Comparison of ENCODE assay signal across 16 cellular contexts in the genomic region with DNA sequence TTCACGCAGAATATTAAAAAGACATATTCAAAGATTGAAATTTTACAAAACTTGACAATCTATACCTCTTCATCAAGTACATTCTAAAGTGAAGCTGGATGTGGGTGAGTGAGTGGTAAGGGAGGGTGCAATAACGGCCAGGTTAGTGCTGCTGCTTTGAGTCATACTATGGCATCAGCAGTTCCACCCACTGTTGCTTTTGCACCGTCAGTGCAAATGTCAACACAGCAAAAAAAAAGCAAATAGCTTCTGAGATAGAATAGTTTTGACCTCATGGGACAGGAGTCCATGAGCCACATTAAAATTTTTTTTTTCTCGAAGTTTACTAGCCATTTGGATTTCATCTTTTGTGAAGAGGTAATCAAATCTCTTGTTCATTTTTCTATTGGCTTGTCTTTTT. TPM values are rescaled to one million over a fixed set of nuclear protein-coding genes. Genes with fewer than 3 reads are reported as not detected.
DNase-seq lines count a peak whose midpoint lies in the region; ATAC-seq, FAIRE-seq and TF ChIP-seq lines count a peak whose summit lies in the region.
"Had no signal": no experiment of that assay in that cellular context is flagged by ENCODE, and none has a peak within 500 bp of the region (broad histone marks: within the 10 kb centered on the region; RNA-seq: fewer than 3 reads in every experiment).

No MANE protein-coding gene starts in this region.

- H3K36me3 ChIP-seq in breast epithelium: no peaks in the 10 kb centered on the region
- H3K36me3 ChIP-seq in small intestine (ENCODE audit: control insufficient read depth in 2 of 2, insufficient read depth in 2 of 2, low read length in 2 of 2): peaks cover 10 to 26% of the 10 kb centered on the region in 2 donors

- H3K27ac ChIP-seq in breast epithelium: no peak overlapping the region
- no peak overlapping the region for H3K27ac ChIP-seq in small intestine (ENCODE audit: low read depth in 1 of 2, low read length in 1 of 2)
- H3K27ac ChIP-seq: coronary artery, stomach had no signal

- H3K4me3 ChIP-seq in breast epithelium: no peak overlapping the region
- no peak overlapping the region for H3K4me3 ChIP-seq in fibroblast of villous mesenchyme (ENCODE audit: low read depth, low read length)
- no peak overlapping the region for H3K4me3 ChIP-seq in small intestine (ENCODE audit: low read depth in 1 of 2, low read length in 2 of 2)
- H3K4me3 ChIP-seq: coronary artery, stomach had no signal

- POLR2A ChIA-PET in MCF 10A (lab: Yijun Ruan, JAX): interaction anchor here (0.6 to 1.4 kb wide), 7 partner anchors 10 to 150 kb away, joined by 3 to 9 read pairs (median 3); no protein-coding TSS in a partner anchor

- peaks cover 76% of the 10 kb centered on the region for H3K36me3 Mint-ChIP-seq in MCF 10A (ENCODE audit: insufficient read depth, unreplicated experiment)
- H3K36me3 Mint-ChIP-seq in activated T-cell treated with anti-CD3 and anti-CD28 coated beads, Interleukin-2, amount 50 U/mL, for 72 hours (ENCODE audit: insufficient read depth in 2 of 2): peaks cover 15 to 28% of the 10 kb centered on the region in 2 donors

- no peaks in the 10 kb centered on the region for H3K27me3 Mint-ChIP-seq in MCF 10A (ENCODE audit: insufficient read depth, unreplicated experiment)
- H3K27me3 Mint-ChIP-seq in activated T-cell treated with anti-CD3 and anti-CD28 coated beads, Interleukin-2, amount 50 U/mL, for 72 hours (ENCODE audit: low read depth): no peaks in the 10 kb centered on the region

- no peaks in the 10 kb centered on the region for H3K9me3 Mint-ChIP-seq in MCF 10A (ENCODE audit: unreplicated experiment)
- H3K9me3 Mint-ChIP-seq in activated T-cell treated with anti-CD3 and anti-CD28 coated beads, Interleukin-2, amount 50 U/mL, for 72 hours: no peaks in the 10 kb centered on the region

- no peak for TF ChIP-seq POLR2A in breast epithelium (IDR thresholded peaks at IDR 0.05)

- CTCF ChIA-PET in MCF 10A (lab: Yijun Ruan, JAX): interaction anchor here (0.6 to 1.3 kb wide), 10 partner anchors 23 to 411 kb away, joined by 3 to 6 read pairs (median 3); no protein-coding TSS in a partner anchor

- FAIRE-seq in small intestine (lab: Jason Lieb, UNC): no peak
- FAIRE-seq: kidney had no signal

- peaks cover 5% of the 10 kb centered on the region for H3K4me1 Mint-ChIP-seq in MCF 10A (ENCODE audit: insufficient read depth, unreplicated experiment)
- peaks cover 8% of the 10 kb centered on the region for H3K4me1 Mint-ChIP-seq in activated T-cell treated with anti-CD3 and anti-CD28 coated beads, Interleukin-2, amount 50 U/mL, for 72 hours (ENCODE audit: low read depth)

- BruUV-seq in MCF 10A (replicated peaks; lab: Mats Ljungman, UMichigan): no TSS peak

- intact Hi-C loops in MCF 10A (cut with micrococcal nuclease): no loop called here
- intact Hi-C loops in breast epithelium (cut with DNase I; ENCODE audit: low total_unique reads): no loop called here
- intact Hi-C loops in posterior vena cava (cut with DNase I): no loop called here

- H3K27me3 ChIP-seq in breast epithelium: no peaks in the 10 kb centered on the region
- H3K27me3 ChIP-seq in small intestine (ENCODE audit: control insufficient read depth in 2 of 2, insufficient read depth in 2 of 2, low read length in 2 of 2): no peaks in the 10 kb centered on the region
- H3K27me3 ChIP-seq: stomach had no signal

- ATAC-seq in activated T-cell treated with anti-CD3 and anti-CD28 coated beads, Interleukin-2, amount 50 U/mL, for 72 hours (replicated peaks in 1 of 2): peak; percentile 88 to 99

- no peak overlapping the region for H3K27ac Mint-ChIP-seq in MCF 10A (ENCODE audit: low read depth, unreplicated experiment)
- no peak overlapping the region for H3K27ac Mint-ChIP-seq in activated T-cell treated with anti-CD3 and anti-CD28 coated beads, Interleukin-2, amount 50 U/mL, for 72 hours

- TF ChIP-seq CTCF in MCF 10A (IDR thresholded peaks at IDR 0.05; ENCODE audit: unreplicated experiment): no peak
- TF ChIP-seq CTCF in breast epithelium (IDR thresholded peaks at IDR 0.05): no peak
- TF ChIP-seq CTCF in fibroblast of villous mesenchyme (IDR thresholded peaks at IDR 0.05; ENCODE audit: insufficient read depth, low read depth, low read length): no peak

- H3K9me3 ChIP-seq in breast epithelium: no peaks in the 10 kb centered on the region
- H3K9me3 ChIP-seq in small intestine (ENCODE audit: control insufficient read depth, low read depth): no peaks in the 10 kb centered on the region
- H3K9me3 ChIP-seq: stomach had no signal

- H3K4me1 ChIP-seq in breast epithelium: no peaks in the 10 kb centered on the region
- no peaks in the 10 kb centered on the region for H3K4me1 ChIP-seq in small intestine (ENCODE audit: control insufficient read depth in 2 of 2, insufficient read depth in 1 of 2, low read depth in 1 of 2, low read length in 1 of 2)

- no peak overlapping the region for H3K4me3 Mint-ChIP-seq in MCF 10A (ENCODE audit: unreplicated experiment)
- H3K4me3 Mint-ChIP-seq in activated T-cell treated with anti-CD3 and anti-CD28 coated beads, Interleukin-2, amount 50 U/mL, for 72 hours: no peak overlapping the region

- DNase-seq in MCF 10A (ENCODE audit: unreplicated experiment) (peak; percentile 41), breast epithelium (ENCODE audit: low spot score in 2 of 2) (no peak), fibroblast of villous mesenchyme (ENCODE audit: low read depth) (peak; percentile 24), small intestine (peak; percentile 57), posterior vena cava (ENCODE audit: low spot score) (no peak), NCI-H2081 treated with DMSO at 0.1 percent for 48 hours (lab: John Stamatoyannopoulos, UW) (no peak), NCI-H2107 (lab: John Stamatoyannopoulos, UW) (no peak)
- DNase-seq in activated T-cell treated with anti-CD3 and anti-CD28 coated beads, Interleukin-2, amount 50 U/mL, for 72 hours: peak; percentile 27 to 32
- DNase-seq: AML-193, DMS 273 treated with DMSO at 0.1 percent for 48 hours, kidney, NCI-H1105 treated with DMSO at 0.1 percent for 48 hours, NCI-H524, stomach had no signal

- 46 to 59% (median 57%) methylated on average over 4 of the region's 4 CpGs for WGBS in small intestine, 3 donors

RNA-seq across cellular contexts. Expression of a gene that starts 31.8 kb away (rescaled TPM):
- total RNA-seq in MCF 10A (2022) (207 and 212 TPM in 2 replicates), breast epithelium (10 to 100 TPM; 71.7 to 98.4 (median 75.1) TPM), fibroblast of villous mesenchyme (35.4 and 50.3 TPM in 2 replicates), posterior vena cava (100 to 1,000 TPM in 1 of 2 donors, 10 to 100 TPM in 1; 97.6 to 110 TPM)
- 100 to 1,000 TPM; 168 to 185 TPM for total RNA-seq in activated T-cell treated with anti-CD3 and anti-CD28 coated beads, Interleukin-2, amount 50 U/mL, for 72 hours
- polyA plus RNA-seq in small intestine: 10 to 100 TPM; 43.6 to 77.0 (median 48.4) TPM

RNA-seq across cellular contexts. Expression of a gene that starts 34.6 kb away (rescaled TPM):
- total RNA-seq in MCF 10A (2022): not detected in 2 replicates
- total RNA-seq in breast epithelium: 1 to 10 TPM in 2 of 3 donors, under 1 TPM in 1; 0.73 to 4.3 (median 1.1) TPM
- 1 to 10 TPM in 1 of 2 donors, under 1 TPM in 1; 0.60 to 1.5 TPM for total RNA-seq in activated T-cell treated with anti-CD3 and anti-CD28 coated beads, Interleukin-2, amount 50 U/mL, for 72 hours
- total RNA-seq in fibroblast of villous mesenchyme: not detected in 2 replicates
- 10 to 100 TPM; 10.5 to 68.7 (median 17.6) TPM for polyA plus RNA-seq in small intestine
- total RNA-seq in posterior vena cava: under 1 TPM; 0.71 to 0.74 TPM

RNA-seq across cellular contexts. Expression of a gene that starts 53.0 kb away (rescaled TPM):
- total RNA-seq in MCF 10A (2022) (not detected in 2 replicates), breast epithelium (under 1 TPM in 2 of 3 donors, not detected in 1; 0.33 to 0.48 TPM), fibroblast of villous mesenchyme (under 0.01 TPM in 1 of 2 replicates, not detected in the other), posterior vena cava (under 1 TPM in 1 of 2 donors, not detected in 1; 0.29 TPM)
- total RNA-seq in activated T-cell treated with anti-CD3 and anti-CD28 coated beads, Interleukin-2, amount 50 U/mL, for 72 hours: under 1 TPM in 1 of 2 donors, not detected in 1; 0.19 TPM
- under 1 TPM in 2 of 3 donors, not detected in 1; 0.67 to 0.81 TPM for polyA plus RNA-seq in small intestine
- total RNA-seq: stomach; T-helper 2 cell treated with Interferon-gamma antibody and Interleukin-4, amounts not matched to agents 100 ng/mL and 5 ng/mL, for 36 hours had no signal

Comparison
In these comparisons a context has a peak if more than half of its experiments do, and no peak if none do; other contexts are left out.
1. DNase-seq: peak in MCF 10A (single experiment), activated T-cell treated with anti-CD3 and anti-CD28 coated beads, Interleukin-2, amount 50 U/mL, for 72 hours (2 of 2), fibroblast of villous mesenchyme (single experiment) and small intestine (single experiment); none in breast epithelium (0 of 2), posterior vena cava (single experiment), NCI-H2081 treated with DMSO at 0.1 percent for 48 hours (single experiment) and NCI-H2107 (single experiment).